Comparison of ENCODE assay signal across 8 cellular contexts in the genomic region with DNA sequence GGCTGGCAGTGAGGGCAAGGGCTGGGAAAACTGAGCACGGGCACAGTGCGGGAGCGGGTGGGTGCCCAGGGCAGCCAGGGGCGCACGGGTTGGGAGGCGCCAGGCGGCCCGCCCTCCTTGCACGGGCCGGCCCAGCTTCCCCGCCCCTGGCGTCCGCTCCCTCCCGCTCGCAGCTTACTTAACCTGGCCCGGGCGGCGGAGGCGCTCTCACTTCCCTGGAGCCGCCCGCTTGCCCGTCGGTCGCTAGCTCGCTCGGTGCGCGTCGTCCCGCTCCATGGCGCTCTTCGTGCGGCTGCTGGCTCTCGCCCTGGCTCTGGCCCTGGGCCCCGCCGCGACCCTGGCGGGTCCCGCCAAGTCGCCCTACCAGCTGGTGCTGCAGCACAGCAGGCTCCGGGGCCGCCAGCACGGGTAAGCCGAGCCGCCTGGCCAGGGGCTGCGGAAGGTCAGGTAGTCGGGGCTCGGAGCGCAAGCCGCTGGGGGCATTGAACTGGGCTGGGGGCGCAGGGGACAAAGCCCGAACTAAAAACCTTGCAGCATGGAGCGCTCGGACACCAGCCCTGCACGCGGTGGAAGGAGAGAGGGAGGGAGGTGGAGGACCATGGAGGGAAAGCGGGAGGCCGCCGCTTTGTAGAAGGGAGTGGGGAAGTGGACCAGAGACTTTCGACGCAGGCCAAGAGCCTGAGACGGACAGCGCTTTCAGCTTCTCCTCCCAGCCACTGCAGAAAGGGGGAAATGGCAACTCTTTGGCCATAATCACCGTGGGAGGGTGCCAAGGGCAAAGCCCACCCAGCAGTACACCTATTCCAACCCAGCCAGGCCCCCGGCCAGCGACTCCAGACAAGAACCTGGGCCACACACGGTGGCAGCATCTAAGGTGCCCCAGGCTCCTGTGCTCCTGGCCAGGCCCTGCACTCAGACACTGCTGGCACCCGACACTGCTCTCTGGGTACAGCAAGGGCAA. TPM values are rescaled to one million over a fixed set of nuclear protein-coding genes. Genes with fewer than 3 reads are reported as not detected.
A peak's percentile ranks its signal among the peaks of the same experiment; 100 is the strongest.
DNase-seq lines count a peak whose midpoint lies in the region; ATAC-seq and TF ChIP-seq lines count a peak whose summit lies in the region.

A gene (plus strand): TSS at position 207 of the 961 bp plus-strand sequence. CDS start 68 bp downstream, at position 275.

- 7 to 8% (median 8%) methylated on average over 57 to 68 of the region's 68 CpGs for WGBS in psoas muscle, 3 donors

- ATAC-seq in psoas muscle = peak; percentile 83 to 92 (median 87)
- no peak for ATAC-seq in GM21360 (IDR thresholded peaks at IDR 0.05; ENCODE audit: unreplicated experiment)

- peak; percentile 84 for DNase-seq in ELR (ENCODE audit: low read depth)
- DNase-seq in HT-29 (ENCODE audit: low spot score) = peak; percentile 72
- peak in 1 of 2 donors; percentile 79 for DNase-seq in ascending aorta (ENCODE audit: low spot score in 2 of 2)
- DNase-seq in right atrium auricular region (ENCODE audit: low spot score) = peak; percentile 72
- peak; percentile 77 to 84 for DNase-seq in psoas muscle
- DNase-seq in DMS153 treated with DMSO at 0.1 percent for 48 hours (lab: John Stamatoyannopoulos, UW; ENCODE audit: unreplicated experiment) = no peak
- DNase-seq in foreskin melanocyte = no peak

- intact Hi-C loops in ascending aorta (cut with DNase I) = loop anchor here (5.0 kb wide), 1 partner anchor 103 kb away; a partner anchor contains a TSS
- intact Hi-C loops in psoas muscle (cut with DNase I) = no loop called here

- H3K36me3 ChIP-seq in ascending aorta (peaks cover 0 to under 1% of the 10 kb centered on the region in 2 donors), right atrium auricular region (peaks cover 4% of the 10 kb centered on the region), psoas muscle (ENCODE audit: insufficient read depth in 1 of 2, low read depth in 1 of 2) (no peaks in the 10 kb centered on the region)

- peak in 2 of 3 experiments; percentile 21 to 37 for TF ChIP-seq CTCF in ascending aorta (IDR thresholded peaks at IDR 0.05)
- TF ChIP-seq CTCF in right atrium auricular region (IDR thresholded peaks at IDR 0.05) = peak in 1 of 2 donors; percentile 26
- peak; percentile 10 for TF ChIP-seq CTCF in psoas muscle (IDR thresholded peaks at IDR 0.05)

- H3K27ac ChIP-seq in ascending aorta (peak within 1 kb of the TSS; percentile 60 to 70), right atrium auricular region (peak within 1 kb of the TSS; percentile 67 to 76), psoas muscle (peak within 1 kb of the TSS; percentile 19)

- H3K4me1 ChIP-seq in ascending aorta (peaks cover 15 to 41% of the 10 kb centered on the region in 2 donors), right atrium auricular region (peaks cover 0 to 49% of the 10 kb centered on the region in 2 donors), psoas muscle (peaks cover 6% of the 10 kb centered on the region)

- H3K27me3 ChIP-seq in ascending aorta (no peaks in the 10 kb centered on the region), right atrium auricular region (no peaks in the 10 kb centered on the region), psoas muscle (ENCODE audit: insufficient read depth in 3 of 3, low read length in 2 of 3) (peaks cover 0 to 6% (median 3%) of the 10 kb centered on the region in 3 donors)

- no peaks in the 10 kb centered on the region for H3K9me3 ChIP-seq in ascending aorta
- H3K9me3 ChIP-seq in right atrium auricular region = no peaks in the 10 kb centered on the region
- H3K9me3 ChIP-seq in psoas muscle = no peaks in the 10 kb centered on the region

- peak within 1 kb of the TSS; percentile 60 to 83 for H3K4me3 ChIP-seq in ascending aorta
- H3K4me3 ChIP-seq in right atrium auricular region = peak within 1 kb of the TSS; percentile 48 to 65
- peak within 1 kb of the TSS; percentile 67 for H3K4me3 ChIP-seq in psoas muscle

RNA-seq across cellular contexts. Expression of the gene that starts here (rescaled TPM):
- 33.6 and 37.2 TPM in 2 replicates for total RNA-seq in HT-29 (2014; rRNA removed; shearing (Covaris generic))
- total RNA-seq in ascending aorta (174 TPM), right atrium auricular region (10 to 100 TPM; 30.4 to 65.0 TPM), psoas muscle (10 to 100 TPM; 24.4 to 35.9 (median 30.3) TPM)
- polyA plus RNA-seq in psoas muscle = 10 to 100 TPM; 18.8 to 28.3 (median 20.9) TPM

Comparison
In these comparisons a context has a peak if more than half of its experiments do, and no peak if none do; other contexts are left out.
1. DNase-seq: peak in ELR (single experiment), HT-29 (single experiment), right atrium auricular region (single experiment) and psoas muscle (2 of 2); none in DMS153 treated with DMSO at 0.1 percent for 48 hours (single experiment) and foreskin melanocyte (single experiment).
2. H3K27ac ChIP-seq: peak in every context shown above with its lines; median percentile 72 in right atrium auricular region; 65 in ascending aorta; 19 in psoas muscle.
3. Peak in every context shown above with its lines, with median percentiles within 50 percentile points of each other: H3K4me3 ChIP-seq.